ENCODE assay signal across 34 cellular contexts in genomic region chr2:152301131-152301530, GRCh38.
"Had no signal": no experiment of that assay in that cellular context is flagged by ENCODE, and none has a peak within 500 bp of the region (broad histone marks: within the 10 kb centered on the region; RNA-seq: fewer than 3 reads in every experiment).

No MANE protein-coding gene starts in this region.

- H3K4me3 ChIP-seq: adrenal gland, ascending aorta, body of pancreas, breast epithelium, cardiac muscle cell had no signal

- DNase-seq: activated effector memory CD4-positive, alpha-beta T cell treated with anti-CD3 and anti-CD28 coated beads, Interleukin-2, amount 50 U/mL, for 16 hours; activated effector memory CD4-positive, alpha-beta T cell treated with Interleukin-2 at 50 U/mL for 16 hours; activated gamma-delta T cell; activated gamma-delta T cell treated with Interleukin-2 at 50 U/mL for 16 hours; activated naive CD4-positive, alpha-beta T cell; activated naive CD4-positive, alpha-beta T cell treated with anti-CD3 and anti-CD28 coated beads for 36 hours; activated naive CD4-positive, alpha-beta T cell treated with anti-CD3 and anti-CD28 coated beads, Interleukin-2, amount 10 ng/mL, durations not matched to agents 7 days and 5 days; activated naive CD4-positive, alpha-beta T cell treated with anti-CD3 and anti-CD28 coated beads, Interleukin-2, amount 50 U/mL, for 16 hours; activated naive CD4-positive, alpha-beta T cell treated with Interleukin-2 at 50 U/mL for 16 hours; activated naive CD8-positive, alpha-beta T cell treated with anti-CD3 and anti-CD28 coated beads for 36 hours; activated naive CD8-positive, alpha-beta T cell treated with anti-CD3 and anti-CD28 coated beads, Interleukin-2, amount 10 ng/mL, durations not matched to agents 7 days and 5 days; activated naive CD8-positive, alpha-beta T cell treated with anti-CD3 and anti-CD28 coated beads, Interleukin-2, amount 50 U/mL, for 24 hours; activated T-cell treated with anti-CD3 and anti-CD28 coated beads, Interleukin-2, amount 50 U/mL, for 1 hour; activated T-cell treated with anti-CD3 and anti-CD28 coated beads, Interleukin-2, amount 50 U/mL, for 24 hours; activated T-cell treated with anti-CD3 and anti-CD28 coated beads, Interleukin-2, amount 50 U/mL, for 4 hours; activated T-cell treated with anti-CD3 and anti-CD28 coated beads, Interleukin-2, amount 50 U/mL, for 48 hours; activated T-cell treated with anti-CD3 and anti-CD28 coated beads, Interleukin-2, amount 50 U/mL, for 72 hours; adrenal gland; amniotic stem cell; amygdala; anterior cingulate cortex; aorta; body of pancreas; brain microvascular endothelial cell; caudate nucleus; central memory CD4-positive, alpha-beta T cell; cerebellar nuclear complex had no signal

- FAIRE-seq: astrocyte, bronchial epithelial cell had no signal

- H3K27ac ChIP-seq: adrenal gland, ascending aorta, body of pancreas, brain microvascular endothelial cell, breast epithelium, cardiac muscle cell had no signal

- ATAC-seq: activated naive CD4-positive, alpha-beta T cell treated with anti-CD3 and anti-CD28 coated beads, Interleukin-2, amount 50 U/mL, for 72 hours; activated naive CD8-positive, alpha-beta T cell treated with anti-CD3 and anti-CD28 coated beads, Interleukin-2, amount 50 U/mL, for 24 hours; activated T-cell treated with anti-CD3 and anti-CD28 coated beads, Interleukin-2, amount 50 U/mL, for 4 hours; activated T-cell treated with anti-CD3 and anti-CD28 coated beads, Interleukin-2, amount 50 U/mL, for 72 hours; activated T-helper 17 cell treated with anti-CD3 and anti-CD28 coated beads, Interleukin-2, amount 50 U/mL, for 72 hours; body of pancreas had no signal

- H3K27me3 ChIP-seq: adrenal gland, ascending aorta, body of pancreas, brain microvascular endothelial cell, breast epithelium had no signal

- H3K4me1 ChIP-seq: adrenal gland, ascending aorta, body of pancreas, breast epithelium had no signal

- H3K36me3 ChIP-seq: adrenal gland, ascending aorta, brain microvascular endothelial cell, breast epithelium, cardiac muscle cell had no signal

- H3K9me3 ChIP-seq: adrenal gland, ascending aorta, body of pancreas, breast epithelium had no signal
